In genomic region chr1:160638540-160638857, GRCh38 we compare ENCODE assay signal across 1 cellular context.
TF ChIP-seq lines count a peak whose summit lies in the region.

No MANE protein-coding gene starts in this region.

TF ChIP-seq in GM12878, 131 proteins besides CTCF, POLR2A, EP300 and RAD21:
- 0 out of 2 replicates have a peak, but pooled peaks have one; percentile 22 for TF ChIP-seq POLR2AphosphoS2 (IDR thresholded peaks at IDR 0.05; ENCODE audit: low read depth, low read length)
- TF ChIP-seq ZNF622 (IDR thresholded peaks at IDR 0.05): no peak
- no peak for TF ChIP-seq KDM1A (IDR thresholded peaks at IDR 0.05; ENCODE audit: borderline replicate concordance)
- TF ChIP-seq POU2F2 (IDR thresholded peaks at IDR 0.05; ENCODE audit: borderline replicate concordance, low read depth, low read length): 0 out of 3 replicates have a peak, but pooled peaks have one; percentile 6
- peak; percentile 75; the same call in 1 of the 2 replicates for TF ChIP-seq SMAD5 (IDR thresholded peaks at IDR 0.05; ENCODE audit: low read depth)
- TF ChIP-seq WRNIP1 (IDR thresholded peaks at IDR 0.05; ENCODE audit: borderline replicate concordance, low read depth, low read length): 0 out of 2 replicates have a peak, but pooled peaks have one; percentile 31
- peak; percentile 56; the same call in 1 of the 2 replicates for TF ChIP-seq POLR2AphosphoS5 (IDR thresholded peaks at IDR 0.05; ENCODE audit: low read length)
TF ChIP-seq in GM12878: peak in this region for 5.
